8 cellular contexts compared by ENCODE assay signal in genomic region chr1:180168786-180169640, GRCh38. TPM values are rescaled to one million over a fixed set of nuclear protein-coding genes. Genes with fewer than 3 reads are reported as not detected.
DNase-seq lines count a peak whose midpoint lies in the region; ATAC-seq, FAIRE-seq and TF ChIP-seq lines count a peak whose summit lies in the region.

No MANE protein-coding gene starts in this region.

- H2AFZ ChIP-seq in OCI-LY1 (ENCODE audit: low read length): no peak overlapping the region

- H3K4me2 ChIP-seq in A549 (no peak overlapping the region), OCI-LY1 (ENCODE audit: low read length) (no peak overlapping the region)

- ATAC-seq in A549 (peak; percentile 83 to 94), HG02885 (IDR thresholded peaks at IDR 0.05; ENCODE audit: poor library complexity, unreplicated experiment) (peak; percentile 88), left lobe of liver (peak; percentile 90), upper lobe of right lung (peak; percentile 70)

- TF ChIP-seq RAD21 in A549 (conservative IDR thresholded peaks at IDR 0.05 in 1 of 2, IDR thresholded peaks at IDR 0.05 in 1 of 2): peak; percentile 43 to 69; a peak in 4 of 5 replicates

- CTCF ChIA-PET in A549 (lab: Yijun Ruan, JAX): interaction anchor here (0.6 to 9.1 kb wide), 31 partner anchors 10 to 467 kb away, joined by 3 to 132 read pairs (median 4); partner anchors contain the start of gene QSOX1

- no peaks in the 10 kb centered on the region for H3K79me2 ChIP-seq in OCI-LY1 (ENCODE audit: insufficient read depth, low read length)

- H3K9me2 ChIP-seq in OCI-LY1 (ENCODE audit: low read depth, low read length): no peaks in the 10 kb centered on the region

- H3K9ac ChIP-seq in OCI-LY1 (ENCODE audit: low read length): no peak overlapping the region

- H3K4me3 ChIP-seq in A549 (no peak overlapping the region), OCI-LY1 (ENCODE audit: low read depth, low read length, poor library complexity, severe bottlenecking) (no peak overlapping the region), upper lobe of right lung (no peak overlapping the region)

- H3K27me3 ChIP-seq in OCI-LY1 (ENCODE audit: insufficient read depth, low read length) (no peaks in the 10 kb centered on the region; the same call in 1 of the 2 replicates), upper lobe of right lung (no peaks in the 10 kb centered on the region)

- WGBS in A549 (ENCODE audit: missing lambda C conversion rate): 86% methylated on average over 12 of the region's 12 CpGs

- POLR2A ChIA-PET in A549 (lab: Yijun Ruan, JAX): interaction anchor here (1.0 kb wide), 2 partner anchors 14 to 286 kb away, joined by 4 read pairs; partner anchors contain the start of genes QSOX1 and TOR1AIP1

- FAIRE-seq in A549 (lab: Jason Lieb, UNC): no peak

- H3K4me1 ChIP-seq in A549 (peaks cover 19% of the 10 kb centered on the region), OCI-LY1 (ENCODE audit: insufficient read depth, low read length, severe bottlenecking) (no peaks in the 10 kb centered on the region), upper lobe of right lung (peaks cover 52% of the 10 kb centered on the region)

- no peak for TF ChIP-seq EP300 in A549 (IDR thresholded peaks at IDR 0.05)

- H4K20me1 ChIP-seq in OCI-LY1 (ENCODE audit: insufficient read depth, low read length): no peaks in the 10 kb centered on the region

- intact Hi-C loops in upper lobe of right lung (cut with DNase I): no loop called here

- H3K9me3 ChIP-seq in A549: no peaks in the 10 kb centered on the region
- H3K9me3 ChIP-seq in OCI-LY1 (ENCODE audit: low read length): no peaks in the 10 kb centered on the region
- no peaks in the 10 kb centered on the region for H3K9me3 ChIP-seq in upper lobe of right lung

- TF ChIP-seq CTCF in A549 (IDR thresholded peaks at IDR 0.05): peak; percentile 46; the same call in 2 of the 3 replicates
- TF ChIP-seq CTCF in OCI-LY1 (IDR thresholded peaks at IDR 0.05; ENCODE audit: low read length): peak; percentile 70
- peak; percentile 55 for TF ChIP-seq CTCF in upper lobe of right lung (IDR thresholded peaks at IDR 0.05)

- no peaks in the 10 kb centered on the region for H3K36me3 ChIP-seq in OCI-LY1 (ENCODE audit: insufficient read depth, low read length)
- peaks cover 21% of the 10 kb centered on the region for H3K36me3 ChIP-seq in upper lobe of right lung

- TF ChIP-seq POLR2A in A549 (IDR thresholded peaks at IDR 0.05; ENCODE audit: low read length): no peak

- H3K27ac ChIP-seq in A549 (no peak overlapping the region; a peak in 1 of 6 replicates), OCI-LY1 (ENCODE audit: low read depth, low read length, poor library complexity, severe bottlenecking) (no peak overlapping the region), upper lobe of right lung (peak overlapping the region; percentile 2), substantia nigra (ENCODE audit: low read depth, low read length, poor library complexity, severe bottlenecking) (no peak overlapping the region)

- DNase-seq in A549 (ENCODE audit: low read depth in 1 of 2, low spot score in 1 of 2) (peak; percentile 64 to 82), GM03348 (ENCODE audit: low spot score) (peak; percentile 54), astrocyte of the hippocampus (ENCODE audit: low read depth, low spot score) (peak; percentile 50), left lobe of liver (ENCODE audit: low spot score) (no peak), upper lobe of right lung (peak; percentile 78), substantia nigra (lab: John Stamatoyannopoulos, UW) (no peak)

- no peaks in the 10 kb centered on the region for H3F3A ChIP-seq in OCI-LY1 (ENCODE audit: insufficient read depth, low read length)

TF ChIP-seq in A549, 52 proteins besides CTCF, POLR2A, EP300 and RAD21:
- TF ChIP-seq HES2 (IDR thresholded peaks at IDR 0.05): no peak
- TF ChIP-seq SMC3 (IDR thresholded peaks at IDR 0.05): peak; percentile 56

RNA-seq across cellular contexts. Expression of gene QSOX1, which starts 14.3 kb away (rescaled TPM):
- polyA plus RNA-seq in A549 (2011; rRNA removed) (60.2 and 67.3 TPM in 2 replicates), A549 (2017; fragmentation: RNase III; extraction: RNeasy Plus Mini Kit Qiagen cat#74134 plus additional on column Dnase treatment) (41.5 to 43.8 TPM (median 41.6 TPM) in 3 replicates)
- 49.0 and 56.2 TPM in 2 replicates for polyA plus RNA-seq in A549 (2012; cell fraction: cytosol; rRNA removed)
- polyA plus RNA-seq in A549 (2012; cell fraction: nucleus; rRNA removed): 141 and 234 TPM in 2 replicates
- polyA minus RNA-seq in A549 (2011; rRNA and poly(A)+ RNA removed): 25.3 and 37.9 TPM in 2 replicates
- total RNA-seq in left lobe of liver (41.1 TPM), upper lobe of right lung (275 TPM)

Comparison
In these comparisons a context has a peak if more than half of its experiments do, and no peak if none do; other contexts are left out.
1. DNase-seq: peak in A549 (2 of 2), GM03348 (single experiment), astrocyte of the hippocampus (single experiment) and upper lobe of right lung (single experiment); none in left lobe of liver (single experiment) and substantia nigra (0 of 49).
2. Peak in every context shown above with its lines, with median percentiles within 50 percentile points of each other: ATAC-seq and CTCF ChIP-seq.